1 cellular context compared by ENCODE assay signal in genomic region chr17:82230627-82231311, GRCh38.
TF ChIP-seq lines count a peak whose summit lies in the region.

No MANE protein-coding gene starts in this region.

TF ChIP-seq in HEK293, 187 proteins besides CTCF, POLR2A, EP300 and RAD21 (continued from another document):
- TF ChIP-seq ZNF398 (tag by site-specific recombination; IDR thresholded peaks at IDR 0.05) (no peak), ATF2 (tag by site-specific recombination; IDR thresholded peaks at IDR 0.05; ENCODE audit: low read depth) (no peak), ZNF155 (tag by site-specific recombination; IDR thresholded peaks at IDR 0.05) (no peak)
